24 cellular contexts compared by ENCODE assay signal in the genomic region with DNA sequence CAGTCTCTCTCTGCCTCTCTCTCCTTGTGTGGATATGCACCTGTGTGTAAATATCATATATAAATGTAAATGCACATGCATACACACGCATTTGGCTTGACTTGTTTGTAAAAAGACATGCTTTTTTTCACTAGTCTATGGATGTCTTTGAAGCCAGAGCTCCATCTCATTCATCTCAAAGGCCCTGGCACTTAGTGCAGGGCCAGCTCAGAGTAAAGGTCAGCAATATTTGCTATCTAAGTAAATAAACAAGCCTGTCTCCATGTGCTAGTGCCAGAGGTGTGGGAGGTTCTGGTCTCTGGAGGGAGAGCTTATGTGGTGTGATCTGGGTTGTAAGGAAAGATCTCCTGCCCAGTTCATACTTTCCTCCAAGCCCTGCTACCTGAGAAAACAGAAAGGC. TPM values are rescaled to one million over a fixed set of nuclear protein-coding genes. Genes with fewer than 3 reads are reported as not detected.
"Had no signal": no experiment of that assay in that cellular context is flagged by ENCODE, and none has a peak within 500 bp of the region (broad histone marks: within the 10 kb centered on the region; RNA-seq: fewer than 3 reads in every experiment).

No MANE protein-coding gene starts in this region.

- H3K9me3 Mint-ChIP-seq: activated naive CD4-positive, alpha-beta T cell treated with anti-CD3 and anti-CD28 coated beads, Interleukin-2, amount 50 U/mL, for 72 hours; activated T-cell treated with anti-CD3 and anti-CD28 coated beads, Interleukin-2, amount 50 U/mL, for 72 hours; neural progenitor cell; stimulated activated naive B cell treated with anti-CD40 and anti-IgM and Interleukin-4, amounts not matched to agents 10 μg/mL and 1 μg/mL and 100 μg/mL, for 72 hours; WTC11 had no signal

- H3K36me3 ChIP-seq: neural progenitor cell, pancreas had no signal

- DNase-seq: activated CD4-positive, alpha-beta T cell treated with anti-CD3 and anti-CD28 coated beads for 48 hours; activated CD8-positive, alpha-beta memory T cell treated with anti-CD3 and anti-CD28 coated beads, Interleukin-2, amount 50 U/mL, for 48 hours; activated gamma-delta T cell; activated T-cell treated with anti-CD3 and anti-CD28 coated beads, Interleukin-2, amount 50 U/mL, for 72 hours; amniotic stem cell; central memory CD4-positive, alpha-beta T cell; effector CD8-positive, alpha-beta T cell; foreskin keratinocyte; glutamatergic neuron; immature natural killer cell; left cardiac atrium; naive B cell; pancreas; stimulated activated CD4-positive, alpha-beta T cell treated with anti-CD3 and anti-CD28 coated beads, Interleukin-15, amount 100 ng/mL, for 24 hours; stimulated activated CD4-positive, alpha-beta T cell treated with anti-CD3 and anti-CD28 coated beads, Interleukin-4, amount 100 ng/mL, for 1 hour; stimulated activated naive B cell treated with anti-CD40 and anti-IgM and Interleukin-4, amounts not matched to agents 10 μg/mL and 1 μg/mL and 100 μg/mL, for 72 hours; T-helper 17 cell; trophoblast cell had no signal

- H3K27ac ChIP-seq: body of pancreas, coronary artery, foreskin keratinocyte, neural progenitor cell, pancreas had no signal

- H3K9me3 ChIP-seq: body of pancreas, pancreas had no signal

- H3K36me3 Mint-ChIP-seq: activated naive CD4-positive, alpha-beta T cell treated with anti-CD3 and anti-CD28 coated beads, Interleukin-2, amount 50 U/mL, for 72 hours; immature natural killer cell; neural progenitor cell; stimulated activated naive B cell treated with anti-CD40 and anti-IgM and Interleukin-4, amounts not matched to agents 10 μg/mL and 1 μg/mL and 100 μg/mL, for 72 hours; WTC11 had no signal

- H3K4me3 Mint-ChIP-seq: activated T-cell treated with anti-CD3 and anti-CD28 coated beads, Interleukin-2, amount 50 U/mL, for 72 hours; immature natural killer cell; naive B cell; neural progenitor cell; stimulated activated naive B cell treated with anti-CD40 and anti-IgM and Interleukin-4, amounts not matched to agents 10 μg/mL and 1 μg/mL and 100 μg/mL, for 72 hours; T-helper 17 cell; WTC11 had no signal

- H3K4me1 ChIP-seq: foreskin keratinocyte had no signal

- H3K27ac Mint-ChIP-seq: activated naive CD4-positive, alpha-beta T cell treated with anti-CD3 and anti-CD28 coated beads, Interleukin-2, amount 50 U/mL, for 72 hours; activated T-cell treated with anti-CD3 and anti-CD28 coated beads, Interleukin-2, amount 50 U/mL, for 72 hours; immature natural killer cell; naive B cell; neural progenitor cell; stimulated activated naive B cell treated with anti-CD40 and anti-IgM and Interleukin-4, amounts not matched to agents 10 μg/mL and 1 μg/mL and 100 μg/mL, for 72 hours; T-helper 17 cell; WTC11 had no signal

- H3K4me3 ChIP-seq: body of pancreas, coronary artery, neural progenitor cell, pancreas had no signal

- H3K4me1 Mint-ChIP-seq: immature natural killer cell had no signal

RNA-seq across cellular contexts. Expression of a gene that starts 5.6 kb away (rescaled TPM):
- total RNA-seq: activated naive CD4-positive, alpha-beta T cell treated with anti-CD3 and anti-CD28 coated beads, Interleukin-2, amount 50 U/mL, for 72 hours; activated T-cell treated with anti-CD3 and anti-CD28 coated beads, Interleukin-2, amount 50 U/mL, for 72 hours; mononuclear cell; T-helper 17 cell had no signal
- polyA plus RNA-seq: immature natural killer cell had no signal
